In genomic region chr2:234421-234820, GRCh38 we compare ENCODE assay signal across 39 cellular contexts. TPM values are rescaled to one million over a fixed set of nuclear protein-coding genes. Genes with fewer than 3 reads are reported as not detected.
"Had no signal": no experiment of that assay in that cellular context is flagged by ENCODE, and none has a peak within 500 bp of the region (broad histone marks: within the 10 kb centered on the region; RNA-seq: fewer than 3 reads in every experiment).

No MANE protein-coding gene starts in this region.

- H3K36me3 Mint-ChIP-seq: activated naive CD8-positive, alpha-beta T cell treated with anti-CD3 and anti-CD28 coated beads for 36 hours had no signal

- H3K27me3 Mint-ChIP-seq: activated CD4-positive, alpha-beta memory T cell treated with anti-CD3 and anti-CD28 coated beads, Interleukin-2, amount 10 ng/mL, durations not matched to agents 7 days and 5 days; activated CD8-positive, alpha-beta memory T cell treated with anti-CD3 and anti-CD28 coated beads, Interleukin-2, amount 10 ng/mL, durations not matched to agents 7 days and 5 days; activated naive CD8-positive, alpha-beta T cell treated with anti-CD3 and anti-CD28 coated beads for 36 hours had no signal

- H3K4me3 ChIP-seq: MG63, Peyer's patch had no signal

- H3K27ac Mint-ChIP-seq: activated CD4-positive, alpha-beta memory T cell treated with anti-CD3 and anti-CD28 coated beads, Interleukin-2, amount 10 ng/mL, durations not matched to agents 7 days and 5 days; activated CD8-positive, alpha-beta memory T cell treated with anti-CD3 and anti-CD28 coated beads, Interleukin-2, amount 10 ng/mL, durations not matched to agents 7 days and 5 days; activated naive CD8-positive, alpha-beta T cell treated with anti-CD3 and anti-CD28 coated beads for 36 hours had no signal

- H3K4me1 Mint-ChIP-seq: activated CD4-positive, alpha-beta memory T cell treated with anti-CD3 and anti-CD28 coated beads, Interleukin-2, amount 10 ng/mL, durations not matched to agents 7 days and 5 days had no signal

- DNase-seq: activated CD4-positive, alpha-beta memory T cell treated with anti-CD3 and anti-CD28 coated beads, Interleukin-2, amount 10 ng/mL, durations not matched to agents 7 days and 5 days; activated CD4-positive, alpha-beta T cell treated with anti-CD3 and anti-CD28 coated beads for 1 hour; activated CD4-positive, alpha-beta T cell treated with anti-CD3 and anti-CD28 coated beads for 48 hours; activated CD4-positive, CD25-positive, alpha-beta regulatory T cell; activated CD8-positive, alpha-beta memory T cell treated with anti-CD3 and anti-CD28 coated beads for 24 hours; activated CD8-positive, alpha-beta memory T cell treated with anti-CD3 and anti-CD28 coated beads, Interleukin-2, amount 10 ng/mL, durations not matched to agents 7 days and 5 days; activated CD8-positive, alpha-beta memory T cell treated with anti-CD3 and anti-CD28 coated beads, Interleukin-2, amount 50 U/mL, for 48 hours; activated effector memory CD4-positive, alpha-beta T cell treated with anti-CD3 and anti-CD28 coated beads, Interleukin-2, amount 50 U/mL, for 16 hours; activated naive CD4-positive, alpha-beta T cell; activated naive CD4-positive, alpha-beta T cell treated with anti-CD3 and anti-CD28 coated beads, Interleukin-2, amount 50 U/mL, for 16 hours; activated naive CD8-positive, alpha-beta T cell treated with anti-CD3 and anti-CD28 coated beads for 36 hours; activated T-cell treated with anti-CD3 and anti-CD28 coated beads, Interleukin-2, amount 50 U/mL, for 48 hours; amniotic stem cell; aorta; brain microvascular endothelial cell; central memory CD4-positive, alpha-beta T cell; Karpas-422; MG63; NCI-H1092; NCI-H1436 treated with DMSO at 0.1 percent for 48 hours; NCI-H1694 treated with DMSO at 0.1 percent for 48 hours; NCI-H2081 treated with DMSO at 0.1 percent for 48 hours; NCI-H226; NCI-H446 treated with DMSO at 0.1 percent for 48 hours; NCI-H524; NCI-H69; NCI-H82; NK-92 treated with Interleukin-12 subunit alpha and Interleukin-12 subunit beta, amount 100 ng/mL, for 24 hours; PC-3; Peyer's patch; RPMI8226; SIG-M5; SW 1271; T-helper 1 cell; T-helper 2 cell; T-helper 9 cell had no signal

- ATAC-seq: activated CD8-positive, alpha-beta memory T cell treated with anti-CD3 and anti-CD28 coated beads, Interleukin-2, amount 10 ng/mL, durations not matched to agents 7 days and 5 days; PC-3; Right ventricle myocardium inferior; SK-N-SH treated with all-trans-retinoic acid at 6 μM for 48 hours had no signal

- H3K4me3 Mint-ChIP-seq: activated CD4-positive, alpha-beta memory T cell treated with anti-CD3 and anti-CD28 coated beads, Interleukin-2, amount 10 ng/mL, durations not matched to agents 7 days and 5 days; activated CD8-positive, alpha-beta memory T cell treated with anti-CD3 and anti-CD28 coated beads, Interleukin-2, amount 10 ng/mL, durations not matched to agents 7 days and 5 days; activated naive CD8-positive, alpha-beta T cell treated with anti-CD3 and anti-CD28 coated beads for 36 hours had no signal

- H3K9me3 Mint-ChIP-seq: activated CD4-positive, alpha-beta memory T cell treated with anti-CD3 and anti-CD28 coated beads, Interleukin-2, amount 10 ng/mL, durations not matched to agents 7 days and 5 days; activated naive CD8-positive, alpha-beta T cell treated with anti-CD3 and anti-CD28 coated beads for 36 hours had no signal

RNA-seq across cellular contexts. Expression of gene ALKAL2, which starts 53.5 kb away (rescaled TPM):
- total RNA-seq: activated CD4-positive, alpha-beta memory T cell treated with anti-CD3 and anti-CD28 coated beads, Interleukin-2, amount 10 ng/mL, durations not matched to agents 7 days and 5 days; activated CD8-positive, alpha-beta memory T cell treated with anti-CD3 and anti-CD28 coated beads, Interleukin-2, amount 10 ng/mL, durations not matched to agents 7 days and 5 days; activated naive CD8-positive, alpha-beta T cell treated with anti-CD3 and anti-CD28 coated beads for 36 hours; PC-3; SK-MEL-5 had no signal
